Comparison of ENCODE assay signal across 16 cellular contexts in genomic region chr18:66534110-66534509, GRCh38.
DNase-seq lines count a peak whose midpoint lies in the region; ATAC-seq lines count a peak whose summit lies in the region.
"Had no signal": no experiment of that assay in that cellular context is flagged by ENCODE, and none has a peak within 500 bp of the region (broad histone marks: within the 10 kb centered on the region; RNA-seq: fewer than 3 reads in every experiment).

No MANE protein-coding gene starts in this region.

- H3K4me3 ChIP-seq in endocrine pancreas (ENCODE audit: control insufficient read depth, insufficient read depth, low read length) = peak overlapping the region; percentile 66
- H3K4me3 ChIP-seq: BLaER1, K562 had no signal

- H3K9ac ChIP-seq in endocrine pancreas (ENCODE audit: control insufficient read depth, insufficient read depth, low read length) = no peak overlapping the region
- H3K9ac ChIP-seq: BLaER1 had no signal

- no peaks in the 10 kb centered on the region for H3K9me3 ChIP-seq in endocrine pancreas (ENCODE audit: control insufficient read depth, low read length)
- H3K9me3 ChIP-seq: BLaER1 had no signal

- peaks cover 6% of the 10 kb centered on the region for H3K4me1 ChIP-seq in endocrine pancreas (ENCODE audit: control insufficient read depth, insufficient read depth, low read length)
- H3K4me1 ChIP-seq: BLaER1 had no signal

- intact Hi-C loops in sciatic nerve (cut with DNase I) = no loop called here

- peak; percentile 26 for DNase-seq in COR-L47 (lab: John Stamatoyannopoulos, UW)
- DNase-seq in NCI-H1417 treated with DMSO at 0.1 percent for 48 hours (lab: John Stamatoyannopoulos, UW) = peak; percentile 42
- peak; percentile 67 for DNase-seq in NCI-H2171 treated with DMSO at 0.1 percent for 48 hours (lab: John Stamatoyannopoulos, UW)
- no peak for DNase-seq in sciatic nerve (ENCODE audit: low spot score)
- DNase-seq in activated CD8-positive, alpha-beta memory T cell treated with anti-CD3 and anti-CD28 coated beads, Interleukin-2, amount 50 U/mL, for 4 hours = no peak
- no peak for DNase-seq in T-helper 2 cell
- DNase-seq: CD8-positive, alpha-beta T cell; DND-41; HCEC 1CT; NCI-H187 treated with DMSO at 0.1 percent for 48 hours; NCI-H446 treated with DMSO at 0.1 percent for 48 hours; NCI-H82 had no signal

- no peaks in the 10 kb centered on the region for H3K36me3 ChIP-seq in endocrine pancreas (ENCODE audit: control insufficient read depth, insufficient read depth, low read length)
- H3K36me3 ChIP-seq: BLaER1 had no signal

- ATAC-seq in sciatic nerve (no peak), HG02870 (IDR thresholded peaks at IDR 0.05; ENCODE audit: unreplicated experiment) (no peak)
- ATAC-seq: CD8-positive, alpha-beta T cell; K562 had no signal

- H3K27me3 ChIP-seq in endocrine pancreas (ENCODE audit: control insufficient read depth, insufficient read depth, low read length) = no peaks in the 10 kb centered on the region
- H3K27me3 ChIP-seq: BLaER1 had no signal

Comparison
In these comparisons a context has a peak if more than half of its experiments do, and no peak if none do; other contexts are left out.
1. DNase-seq: peak in COR-L47 (single experiment), NCI-H1417 treated with DMSO at 0.1 percent for 48 hours (single experiment) and NCI-H2171 treated with DMSO at 0.1 percent for 48 hours (single experiment); none in sciatic nerve (single experiment), activated CD8-positive, alpha-beta memory T cell treated with anti-CD3 and anti-CD28 coated beads, Interleukin-2, amount 50 U/mL, for 4 hours (single experiment) and T-helper 2 cell (0 of 5).